ENCODE assay signal across 12 cellular contexts in the genomic region with DNA sequence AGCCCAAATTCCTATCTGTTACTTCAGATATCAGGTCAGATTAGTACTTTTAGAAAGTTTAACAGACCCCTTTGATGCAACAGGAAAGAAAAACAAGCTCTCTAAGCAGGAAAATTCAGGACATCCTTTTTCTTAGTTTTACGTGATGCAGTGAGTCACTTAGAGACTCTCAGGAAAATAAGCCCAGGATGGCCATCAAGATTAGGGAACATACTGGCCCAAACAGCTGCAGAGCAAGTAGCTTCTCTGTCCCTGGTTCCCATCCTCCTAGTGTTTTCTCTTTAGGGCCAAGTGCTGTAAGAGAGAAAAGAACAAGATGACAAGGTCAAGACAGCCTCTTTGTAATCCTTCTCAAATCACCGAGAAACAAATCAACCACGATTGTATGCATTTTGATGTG.
DNase-seq lines count a peak whose midpoint lies in the region; ATAC-seq and TF ChIP-seq lines count a peak whose summit lies in the region.
"Had no signal": no experiment of that assay in that cellular context is flagged by ENCODE, and none has a peak within 500 bp of the region (broad histone marks: within the 10 kb centered on the region; RNA-seq: fewer than 3 reads in every experiment).

No MANE protein-coding gene starts in this region.

- no peaks in the 10 kb centered on the region for H3K79me2 ChIP-seq in ACC112 (ENCODE audit: control insufficient read depth, insufficient read depth, low read length, unreplicated experiment)

- H3K4me3 Mint-ChIP-seq in chondrocyte (ENCODE audit: unreplicated experiment), result no peak overlapping the region

- no peak overlapping the region for H2AFZ ChIP-seq in ACC112 (ENCODE audit: low read length, unreplicated experiment)

- H3K36me3 ChIP-seq in ACC112 (ENCODE audit: insufficient read depth, low read length), result no peaks in the 10 kb centered on the region
- H3K36me3 ChIP-seq in left lung, result no peaks in the 10 kb centered on the region
- H3K36me3 ChIP-seq: BLaER1 had no signal

- peak overlapping the region; percentile 92 for H3K27ac ChIP-seq in ACC112 (ENCODE audit: low read depth, low read length)
- H3K27ac ChIP-seq in left lung, result no peak overlapping the region
- H3K27ac ChIP-seq: BLaER1, HL-60 had no signal

- no peaks in the 10 kb centered on the region for H3K27me3 Mint-ChIP-seq in chondrocyte (ENCODE audit: low read depth)

- intact Hi-C loops in left lung (cut with DNase I), result no loop called here

- H3K4me1 ChIP-seq in ACC112 (ENCODE audit: control insufficient read depth, insufficient read depth, low read length, unreplicated experiment), result peaks cover 38% of the 10 kb centered on the region
- H3K4me1 ChIP-seq in left lung, result no peaks in the 10 kb centered on the region
- H3K4me1 ChIP-seq: BLaER1 had no signal

- H3K9me3 Mint-ChIP-seq in chondrocyte (ENCODE audit: low read depth), result peaks cover 14% of the 10 kb centered on the region

- TF ChIP-seq CTCF in chondrocyte (IDR thresholded peaks at IDR 0.05) (no peak), left lung (IDR thresholded peaks at IDR 0.05) (no peak)

- H3K36me3 Mint-ChIP-seq in chondrocyte (ENCODE audit: low read depth), result no peaks in the 10 kb centered on the region

- DNase-seq in M059J (ENCODE audit: low read depth), result peak; percentile 77
- no peak for DNase-seq in chondrocyte (ENCODE audit: low spot score)
- DNase-seq in left lung, result no peak
- no peak for DNase-seq in GDM1 (lab: John Stamatoyannopoulos, UW)
- no peak for DNase-seq in SIG-M5 (lab: John Stamatoyannopoulos, UW)
- DNase-seq: effector CD8-positive, alpha-beta T cell; NCI-H1417 had no signal

- H3K27me3 ChIP-seq in ACC112 (ENCODE audit: insufficient read depth, low read length), result no peaks in the 10 kb centered on the region
- peaks cover 0 to 3% of the 10 kb centered on the region in 2 donors for H3K27me3 ChIP-seq in left lung
- H3K27me3 ChIP-seq: BLaER1 had no signal

- no peaks in the 10 kb centered on the region for H3K9me3 ChIP-seq in left lung
- H3K9me3 ChIP-seq: BLaER1 had no signal

- H3K4me3 ChIP-seq in ACC112 (ENCODE audit: low read depth, low read length) (peak overlapping the region; percentile 40; the same call in 1 of the 2 replicates), left lung (no peak overlapping the region)
- H3K4me3 ChIP-seq: BLaER1 had no signal

- ATAC-seq in left lung, result peak; percentile 21
- no peak for ATAC-seq in HG02840 (IDR thresholded peaks at IDR 0.05; ENCODE audit: low FRiP score, unreplicated experiment)
- no peak for ATAC-seq in HG02610 (IDR thresholded peaks at IDR 0.05; ENCODE audit: unreplicated experiment)

- peaks cover 35% of the 10 kb centered on the region for H3K4me1 Mint-ChIP-seq in chondrocyte (ENCODE audit: low read depth)

- H3K27ac Mint-ChIP-seq in chondrocyte (ENCODE audit: unreplicated experiment), result peak overlapping the region; percentile 90
